Comparison of ENCODE assay signal across 16 cellular contexts in genomic region chr19:44598880-44599279, GRCh38. TPM values are rescaled to one million over a fixed set of nuclear protein-coding genes. Genes with fewer than 3 reads are reported as not detected.
"Had no signal": no experiment of that assay in that cellular context is flagged by ENCODE, and none has a peak within 500 bp of the region (broad histone marks: within the 10 kb centered on the region; RNA-seq: fewer than 3 reads in every experiment).

No MANE protein-coding gene starts in this region.

- H3K27me3 ChIP-seq: brain microvascular endothelial cell had no signal

- DNase-seq: activated CD4-positive, alpha-beta T cell treated with anti-CD3 and anti-CD28 coated beads, Interleukin-2, amount 50 U/mL, for 4 hours; activated CD4-positive, CD25-positive, alpha-beta regulatory T cell treated with anti-CD3 and anti-CD28 coated beads, Interleukin-2, amount 50 U/mL, for 72 hours; activated effector memory CD4-positive, alpha-beta T cell treated with anti-CD3 and anti-CD28 coated beads, Interleukin-2, amount 50 U/mL, for 16 hours; activated T-cell treated with anti-CD3 and anti-CD28 coated beads, Interleukin-2, amount 50 U/mL, for 1 hour; amygdala; brain microvascular endothelial cell; dermis blood vessel endothelial cell; mammary epithelial cell; nephron progenitor cell; stimulated activated CD4-positive, alpha-beta T cell treated with anti-CD3 and anti-CD28 coated beads, Interleukin-2, amount 100 ng/mL, for 48 hours; stimulated activated CD8-positive, alpha-beta memory T cell treated with anti-CD3 and anti-CD28 coated beads, Interleukin-4, amount 100 ng/mL, for 48 hours; stimulated activated naive CD8-positive, alpha-beta T cell treated with anti-CD3 and anti-CD28 coated beads, Interleukin-15, Interleukin-2, amounts not matched to agents 100 U/mL and 50 U/mL, for 24 hours had no signal

- H3K27ac ChIP-seq: brain microvascular endothelial cell had no signal

- H3K36me3 ChIP-seq: brain microvascular endothelial cell had no signal

- ATAC-seq: esophagus mucosa; stimulated activated naive CD8-positive, alpha-beta T cell treated with anti-CD3 and anti-CD28 coated beads, Interleukin-15, Interleukin-2, amounts not matched to agents 100 U/mL and 50 U/mL, for 24 hours had no signal

RNA-seq across cellular contexts. Expression of gene IGSF23, which starts 14.5 kb away (rescaled TPM):
- total RNA-seq: dermis blood vessel endothelial cell, esophagus mucosa, mammary epithelial cell, osteoblast, temporal lobe, urinary bladder had no signal
